Comparison of ENCODE assay signal across 33 cellular contexts in the genomic region with DNA sequence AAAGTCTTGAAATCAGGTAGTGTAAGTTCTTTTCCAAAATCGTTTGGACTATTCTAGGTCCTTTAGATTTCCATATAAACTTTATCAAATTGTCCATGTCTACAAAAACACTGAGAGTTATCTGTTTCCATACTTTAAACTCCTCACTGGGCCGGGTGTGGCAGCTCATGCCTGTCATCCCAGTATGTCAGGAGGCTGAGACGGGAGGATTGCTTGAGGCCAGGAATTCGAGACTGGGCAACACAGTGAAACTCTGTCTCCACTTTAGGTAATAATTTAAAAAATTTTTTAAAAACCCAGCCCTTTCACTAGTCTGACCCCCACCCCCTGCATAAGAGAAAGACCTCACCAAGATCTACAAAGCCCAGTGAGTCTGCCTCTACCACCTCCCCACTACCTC. TPM values are rescaled to one million over a fixed set of nuclear protein-coding genes. Genes with fewer than 3 reads are reported as not detected.
"Had no signal": no experiment of that assay in that cellular context is flagged by ENCODE, and none has a peak within 500 bp of the region (broad histone marks: within the 10 kb centered on the region; RNA-seq: fewer than 3 reads in every experiment).

No MANE protein-coding gene starts in this region.

- H3K27ac ChIP-seq: adrenal gland, body of pancreas, brain microvascular endothelial cell, breast epithelium, VCaP had no signal

- H3K27me3 ChIP-seq: adrenal gland, body of pancreas, breast epithelium had no signal

- DNase-seq: activated B cell treated with CpG ODN at 0.5 μM for 24 hours; activated CD4-positive, alpha-beta memory T cell treated with anti-CD3 and anti-CD28 coated beads for 36 hours; activated CD4-positive, alpha-beta T cell treated with anti-CD3 and anti-CD28 coated beads for 4 hours; activated CD4-positive, alpha-beta T cell treated with anti-CD3 and anti-CD28 coated beads, Interleukin-2, amount 10 ng/mL, durations not matched to agents 24 days and 14 days; activated CD4-positive, alpha-beta T cell treated with anti-CD3 and anti-CD28 coated beads, Interleukin-2, amount 50 U/mL, for 1 hour; activated CD4-positive, alpha-beta T cell treated with anti-CD3 and anti-CD28 coated beads, Interleukin-2, amount 50 U/mL, for 4 hours; activated CD4-positive, CD25-positive, alpha-beta regulatory T cell treated with anti-CD3 and anti-CD28 coated beads, Interleukin-2, amount 50 U/mL, for 72 hours; activated CD8-positive, alpha-beta memory T cell treated with anti-CD3 and anti-CD28 coated beads, Interleukin-2, amount 50 U/mL, for 4 hours; activated CD8-positive, alpha-beta T cell treated with anti-CD3 and anti-CD28 coated beads for 36 hours; activated gamma-delta T cell treated with Interleukin-2 at 50 U/mL for 16 hours; activated naive CD4-positive, alpha-beta T cell; activated naive CD4-positive, alpha-beta T cell treated with anti-CD3 and anti-CD28 coated beads for 36 hours; activated naive CD4-positive, alpha-beta T cell treated with anti-CD3 and anti-CD28 coated beads, Interleukin-2, amount 50 U/mL, for 16 hours; activated naive CD8-positive, alpha-beta T cell treated with anti-CD3 and anti-CD28 coated beads for 36 hours; activated T-cell treated with anti-CD3 and anti-CD28 coated beads for 4 hours; activated T-cell treated with anti-CD3 and anti-CD28 coated beads, Interleukin-2, amount 50 U/mL, for 1 hour; activated T-cell treated with anti-CD3 and anti-CD28 coated beads, Interleukin-2, amount 50 U/mL, for 4 hours; activated T-cell treated with anti-CD3 and anti-CD28 coated beads, Interleukin-2, amount 50 U/mL, for 72 hours; adrenal gland; amniotic stem cell; aorta; body of pancreas; brain microvascular endothelial cell; caudate nucleus; cerebellar nuclear complex; T-helper 1 cell; T-helper 2 cell; T-helper 9 cell had no signal

- H3K4me3 ChIP-seq: adrenal gland, body of pancreas, breast epithelium had no signal

- H3K4me1 ChIP-seq: adrenal gland, body of pancreas, breast epithelium had no signal

- ATAC-seq: activated CD8-positive, alpha-beta T cell treated with anti-CD3 and anti-CD28 coated beads for 36 hours; activated naive CD4-positive, alpha-beta T cell treated with anti-CD3 and anti-CD28 coated beads, Interleukin-2, amount 50 U/mL, for 72 hours; activated T-cell treated with anti-CD3 and anti-CD28 coated beads, Interleukin-2, amount 50 U/mL, for 4 hours; activated T-cell treated with anti-CD3 and anti-CD28 coated beads, Interleukin-2, amount 50 U/mL, for 72 hours; activated T-helper 17 cell treated with anti-CD3 and anti-CD28 coated beads, Interleukin-2, amount 50 U/mL, for 72 hours; body of pancreas had no signal

- H3K36me3 ChIP-seq: breast epithelium had no signal

- H3K9me3 ChIP-seq: adrenal gland, body of pancreas had no signal

RNA-seq across cellular contexts. Expression of a gene that starts 6.4 kb away (rescaled TPM):
- total RNA-seq: activated B cell treated with CpG ODN at 0.5 μM for 24 hours; activated CD4-positive, alpha-beta memory T cell treated with anti-CD3 and anti-CD28 coated beads for 36 hours; activated CD8-positive, alpha-beta memory T cell treated with anti-CD3 and anti-CD28 coated beads for 36 hours; activated naive CD4-positive, alpha-beta T cell treated with anti-CD3 and anti-CD28 coated beads for 36 hours; activated T-cell treated with anti-CD3 and anti-CD28 coated beads, Interleukin-2, amount 50 U/mL, for 4 hours; activated T-cell treated with anti-CD3 and anti-CD28 coated beads, Interleukin-2, amount 50 U/mL, for 72 hours; body of pancreas had no signal
- polyA plus RNA-seq: aorta had no signal
